In the genomic region with DNA sequence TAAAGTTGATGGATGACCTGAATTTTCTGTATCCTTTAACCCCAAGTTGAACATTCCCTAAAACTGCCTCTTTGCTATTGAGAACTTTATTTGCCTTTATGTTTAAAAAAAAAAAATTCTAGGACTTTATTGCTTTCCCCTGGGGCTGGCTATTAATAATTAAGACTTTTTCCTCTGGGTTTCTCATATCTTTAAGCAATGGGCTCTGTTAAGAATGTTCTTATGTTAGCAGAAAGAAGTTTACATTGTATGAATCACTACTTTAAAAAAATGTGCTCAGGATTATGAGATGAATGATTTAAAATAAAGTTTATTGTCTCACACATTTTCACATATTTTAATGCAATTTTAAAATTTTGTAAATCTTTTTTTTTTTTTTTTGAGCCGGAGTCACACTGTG, we compare ENCODE assay signal across 28 cellular contexts.
"Had no signal": no experiment of that assay in that cellular context is flagged by ENCODE, and none has a peak within 500 bp of the region (broad histone marks: within the 10 kb centered on the region; RNA-seq: fewer than 3 reads in every experiment).

No MANE protein-coding gene starts in this region.

- H3K27me3 ChIP-seq: ascending aorta, breast epithelium, cardiac muscle cell, dorsolateral prefrontal cortex had no signal

- H3K36me3 ChIP-seq: breast epithelium had no signal

- DNase-seq: activated CD4-positive, alpha-beta T cell treated with anti-CD3 and anti-CD28 coated beads for 4 hours; activated CD4-positive, alpha-beta T cell treated with anti-CD3 and anti-CD28 coated beads, Interleukin-2, amount 10 ng/mL, durations not matched to agents 7 days and 5 days; activated CD4-positive, alpha-beta T cell treated with anti-CD3 and anti-CD28 coated beads, Interleukin-2, amount 50 U/mL, for 48 hours; activated CD4-positive, CD25-positive, alpha-beta regulatory T cell; activated CD4-positive, CD25-positive, alpha-beta regulatory T cell treated with anti-CD3 and anti-CD28 coated beads, Interleukin-2, amount 50 U/mL, for 72 hours; activated CD8-positive, alpha-beta memory T cell treated with anti-CD3 and anti-CD28 coated beads for 24 hours; activated CD8-positive, alpha-beta T cell treated with anti-CD3 and anti-CD28 coated beads for 36 hours; activated effector memory CD4-positive, alpha-beta T cell treated with anti-CD3 and anti-CD28 coated beads, Interleukin-2, amount 50 U/mL, for 16 hours; activated naive CD4-positive, alpha-beta T cell treated with anti-CD3 and anti-CD28 coated beads for 36 hours; activated naive CD8-positive, alpha-beta T cell treated with anti-CD3 and anti-CD28 coated beads for 36 hours; activated naive CD8-positive, alpha-beta T cell treated with anti-CD3 and anti-CD28 coated beads, Interleukin-2, amount 50 U/mL, for 24 hours; activated T-cell treated with anti-CD3 and anti-CD28 coated beads, Interleukin-2, amount 50 U/mL, for 4 hours; central memory CD4-positive, alpha-beta T cell; cerebellar nuclear complex; dorsolateral prefrontal cortex; effector memory CD4-positive, alpha-beta T cell; endodermal cell; foreskin fibroblast; head of caudate nucleus; hippocampal formation; T-helper 17 cell; T1000 had no signal

- H3K9me3 ChIP-seq: ascending aorta, breast epithelium had no signal

- ATAC-seq: activated CD8-positive, alpha-beta T cell treated with anti-CD3 and anti-CD28 coated beads for 36 hours; activated naive CD8-positive, alpha-beta T cell treated with anti-CD3 and anti-CD28 coated beads, Interleukin-2, amount 50 U/mL, for 24 hours; activated T-cell treated with anti-CD3 and anti-CD28 coated beads, Interleukin-2, amount 50 U/mL, for 4 hours; activated T-helper 17 cell treated with anti-CD3 and anti-CD28 coated beads, Interleukin-2, amount 50 U/mL, for 72 hours; esophagus mucosa; T-helper 17 cell had no signal

- H3K4me3 ChIP-seq: ascending aorta, breast epithelium, cardiac muscle cell, coronary artery, dorsolateral prefrontal cortex had no signal

- H3K4me1 ChIP-seq: ascending aorta, breast epithelium had no signal

- H3K27ac ChIP-seq: ascending aorta, breast epithelium, cardiac muscle cell, coronary artery, dorsolateral prefrontal cortex had no signal
